ENCODE assay signal across 23 cellular contexts in genomic region chr7:157736341-157736740, GRCh38.
"Had no signal": no experiment of that assay in that cellular context is flagged by ENCODE, and none has a peak within 500 bp of the region (broad histone marks: within the 10 kb centered on the region; RNA-seq: fewer than 3 reads in every experiment).

No MANE protein-coding gene starts in this region.

- H3K27ac Mint-ChIP-seq: dendritic cell treated with granulocyte-macrophage colony-stimulating factor and Interleukin-4, amounts not matched to agents 40 ng/mL and 50 ng/mL, for 4 days; effector memory CD8-positive, alpha-beta T cell; endodermal cell had no signal

- H3K9me3 Mint-ChIP-seq: dendritic cell treated with granulocyte-macrophage colony-stimulating factor and Interleukin-4, amounts not matched to agents 40 ng/mL and 50 ng/mL, for 4 days; endodermal cell had no signal

- H3K36me3 ChIP-seq: colonic mucosa, esophagus muscularis mucosa, esophagus squamous epithelium, gastrocnemius medialis, gastroesophageal sphincter, heart left ventricle had no signal

- H3K27ac ChIP-seq: colonic mucosa, coronary artery, dorsolateral prefrontal cortex, epithelial cell of prostate, esophagus muscularis mucosa, esophagus squamous epithelium, foreskin keratinocyte, gastrocnemius medialis, gastroesophageal sphincter, heart left ventricle had no signal

- H3K27me3 ChIP-seq: colonic mucosa, foreskin keratinocyte had no signal

- H3K4me3 Mint-ChIP-seq: dendritic cell treated with granulocyte-macrophage colony-stimulating factor and Interleukin-4, amounts not matched to agents 40 ng/mL and 50 ng/mL, for 4 days; effector memory CD8-positive, alpha-beta T cell; endodermal cell had no signal

- H3K4me1 ChIP-seq: colonic mucosa, esophagus muscularis mucosa, esophagus squamous epithelium, foreskin keratinocyte, gastrocnemius medialis, gastroesophageal sphincter, heart left ventricle had no signal

- H3K9me3 ChIP-seq: colonic mucosa, esophagus muscularis mucosa, esophagus squamous epithelium, gastrocnemius medialis, gastroesophageal sphincter, heart left ventricle had no signal

- ATAC-seq: effector memory CD8-positive, alpha-beta T cell; esophagus mucosa; foreskin keratinocyte; gastrocnemius medialis; gastroesophageal sphincter had no signal

- DNase-seq: colonic mucosa; cortex of kidney; dermis blood vessel endothelial cell; effector CD4-positive, alpha-beta T cell; effector CD8-positive, alpha-beta T cell; effector memory CD4-positive, alpha-beta T cell; effector memory CD8-positive, alpha-beta T cell; endodermal cell; erythroblast; esophagus squamous epithelium; foreskin fibroblast; foreskin keratinocyte; foreskin melanocyte; gastrocnemius medialis; glutamatergic neuron had no signal

- H3K4me3 ChIP-seq: colonic mucosa, coronary artery, dorsolateral prefrontal cortex, esophagus muscularis mucosa, esophagus squamous epithelium, gastrocnemius medialis, gastroesophageal sphincter, heart left ventricle had no signal
